ENCODE assay signal across 17 cellular contexts in genomic region chr4:82425478-82425877, GRCh38. TPM values are rescaled to one million over a fixed set of nuclear protein-coding genes. Genes with fewer than 3 reads are reported as not detected.
DNase-seq lines count a peak whose midpoint lies in the region; ATAC-seq, FAIRE-seq and TF ChIP-seq lines count a peak whose summit lies in the region.
"Had no signal": no experiment of that assay in that cellular context is flagged by ENCODE, and none has a peak within 500 bp of the region (broad histone marks: within the 10 kb centered on the region; RNA-seq: fewer than 3 reads in every experiment).

No MANE protein-coding gene starts in this region.

- peaks cover 85% of the 10 kb centered on the region for H3K36me3 Mint-ChIP-seq in Calu3 (ENCODE audit: insufficient read depth, unreplicated experiment)

- no peak for FAIRE-seq in K562 (lab: Jason Lieb, UNC)

- H3K27me3 Mint-ChIP-seq in Calu3 (ENCODE audit: unreplicated experiment), result peaks cover 9% of the 10 kb centered on the region
- H3K27me3 Mint-ChIP-seq: T-cell had no signal

- no peak for TF ChIP-seq POLR2A in K562 (conservative IDR thresholded peaks at IDR 0.05)

- H2AFZ ChIP-seq in Loucy (ENCODE audit: low read length) (no peak overlapping the region), K562 (ENCODE audit: low read depth, low read length) (no peak overlapping the region), neural cell (ENCODE audit: low read depth, low read length) (no peak overlapping the region)

- TF ChIP-seq RAD21 in K562 (CRISPR knock-in tag; conservative IDR thresholded peaks at IDR 0.05 in 1 of 2, IDR thresholded peaks at IDR 0.05 in 1 of 2) (no peak), neural cell (conservative IDR thresholded peaks at IDR 0.05) (no peak)

- POLR2A ChIA-PET in K562 (lab: Yijun Ruan, JAX), result interaction anchor here (1.1 to 2.3 kb wide), 4 partner anchors 15 to 53 kb away, joined by 3 to 10 read pairs (median 6); partner anchors contain the start of gene HNRNPD

- H3K4me2 ChIP-seq in Loucy (ENCODE audit: low read depth, low read length, poor library complexity, severe bottlenecking) (peak overlapping the region; percentile 98), K562 (ENCODE audit: insufficient read depth, low read length) (no peak overlapping the region), neural cell (ENCODE audit: low read length) (no peak overlapping the region)

- H3K9ac ChIP-seq in Loucy (ENCODE audit: low read depth, low read length, poor library complexity, severe bottlenecking) (peak overlapping the region; percentile 100), K562 (ENCODE audit: insufficient read depth in 1 of 2, low read depth in 2 of 2, low read length in 2 of 2) (no peak overlapping the region), neural cell (ENCODE audit: low read length) (no peak overlapping the region)

- WGBS in K562 (ENCODE audit: insufficient coverage, low coverage, missing lambda C conversion rate), result 93% methylated on average over 10 of the region's 10 CpGs

- no peak overlapping the region for H3K27ac ChIP-seq in K562 (ENCODE audit: extremely low read depth, low read depth, low read length)
- H3K27ac ChIP-seq in neural cell (ENCODE audit: low read length), result no peak overlapping the region
- H3K27ac ChIP-seq: thoracic aorta had no signal

- ATAC-seq in K562, result no peak
- no peak for ATAC-seq in GM18873 (IDR thresholded peaks at IDR 0.05; ENCODE audit: low FRiP score, unreplicated experiment)
- ATAC-seq: esophagus mucosa, left cardiac atrium, T-cell had no signal

- H3K4me1 Mint-ChIP-seq in Calu3 (ENCODE audit: low read depth, unreplicated experiment), result peaks cover 26% of the 10 kb centered on the region

- peak overlapping the region; percentile 99 for H3K4me3 Mint-ChIP-seq in Calu3 (ENCODE audit: low read depth, unreplicated experiment)

- intact Hi-C loops in Calu3 (cut with micrococcal nuclease; ENCODE audit: unreplicated experiment), result no loop called here
- intact Hi-C loops in K562 (cut with micrococcal nuclease), result no loop called here

- no peak overlapping the region for H3K27ac Mint-ChIP-seq in Calu3 (ENCODE audit: unreplicated experiment)

- H3K9me1 ChIP-seq in K562 (ENCODE audit: control insufficient read depth, insufficient read depth, low read length), result no peaks in the 10 kb centered on the region

- no peaks in the 10 kb centered on the region for H3K9me2 ChIP-seq in Loucy (replicated peaks; ENCODE audit: low read depth, low read length)
- no peaks in the 10 kb centered on the region for H3K9me2 ChIP-seq in neural cell (ENCODE audit: insufficient read depth, low read length)

- TF ChIP-seq EP300 in K562 (IDR thresholded peaks at IDR 0.05; ENCODE audit: low read length), result no peak
- no peak for TF ChIP-seq EP300 in neural cell (conservative IDR thresholded peaks at IDR 0.05; ENCODE audit: poor library complexity, severe bottlenecking)

- in situ Hi-C loops in K562 (cut with MboI) (loop anchor here (5.0 kb wide), 1 partner anchor 48 kb away; no protein-coding TSS in a partner anchor), GM13977 (cut with MboI; ENCODE audit: low pct_unique_long_range_greater_than_20kb, low sequenced_read_pairs, unreplicated experiment) (no loop called here)

- H3K9me3 Mint-ChIP-seq in Calu3 (ENCODE audit: low read depth, unreplicated experiment), result no peaks in the 10 kb centered on the region
- H3K9me3 Mint-ChIP-seq: T-cell had no signal

- H3K4me3 ChIP-seq in Loucy (ENCODE audit: low read length, poor library complexity, severe bottlenecking), result peak overlapping the region; percentile 98
- no peak overlapping the region for H3K4me3 ChIP-seq in K562
- H3K4me3 ChIP-seq in neural cell (ENCODE audit: low read length), result peak overlapping the region; percentile 82
- H3K4me3 ChIP-seq: thoracic aorta had no signal

- H3K9me3 ChIP-seq in Loucy (ENCODE audit: insufficient read depth, low read depth, low read length) (no peaks in the 10 kb centered on the region), K562 (replicated peaks; ENCODE audit: control insufficient read depth, insufficient read depth, low read depth, low read length) (no peaks in the 10 kb centered on the region), neural cell (ENCODE audit: low read length) (no peaks in the 10 kb centered on the region)
- H3K9me3 ChIP-seq: thoracic aorta had no signal

- H3K4me1 ChIP-seq in Loucy (ENCODE audit: insufficient read depth, low read length, poor library complexity, severe bottlenecking) (peaks cover 42% of the 10 kb centered on the region), K562 (replicated peaks in 1 of 2; ENCODE audit: control insufficient read depth in 2 of 2, insufficient read depth in 2 of 2, low read length in 2 of 2) (peaks cover 9 to 10% of the 10 kb centered on the region in 2 experiments; a peak in 3 of 5 replicates)

- H3K27me3 ChIP-seq in Loucy (ENCODE audit: insufficient read depth, low read length, poor library complexity, severe bottlenecking) (peaks cover 6% of the 10 kb centered on the region), K562 (ENCODE audit: control insufficient read depth in 2 of 2, insufficient read depth in 2 of 2, low read length in 2 of 2) (no peaks in the 10 kb centered on the region), neural cell (ENCODE audit: insufficient read depth, low read depth, low read length) (no peaks in the 10 kb centered on the region)

- CTCF ChIA-PET in Calu3 (lab: Charles Lee) (no interaction called here), K562 (lab: Yijun Ruan, JAX; ENCODE audit: low intra/inter-chr PET ratio) (no interaction called here)

- H3K79me2 ChIP-seq in Loucy (ENCODE audit: insufficient read depth, low read length), result peaks cover 81% of the 10 kb centered on the region
- H3K79me2 ChIP-seq in K562 (ENCODE audit: control insufficient read depth, insufficient read depth, low read length), result peaks cover 50% of the 10 kb centered on the region
- peaks cover 52% of the 10 kb centered on the region for H3K79me2 ChIP-seq in neural cell (replicated peaks; ENCODE audit: insufficient read depth, low read length)

- peaks cover 64% of the 10 kb centered on the region for H3K36me3 ChIP-seq in Loucy (ENCODE audit: insufficient read depth, low read length)
- peaks cover 54% of the 10 kb centered on the region for H3K36me3 ChIP-seq in K562 (ENCODE audit: control insufficient read depth, insufficient read depth, low read length)
- peaks cover 41% of the 10 kb centered on the region for H3K36me3 ChIP-seq in neural cell (ENCODE audit: insufficient read depth, low read length)

- DNase-seq in Calu3 (no peak), K562 (ENCODE audit: extremely low read depth in 1 of 4, low spot score in 3 of 4) (no peak), COLO668 (lab: John Stamatoyannopoulos, UW; ENCODE audit: unreplicated experiment) (no peak), GM13977 (ENCODE audit: low spot score) (no peak)
- DNase-seq: activated CD4-positive, alpha-beta T cell treated with anti-CD3 and anti-CD28 coated beads, Interleukin-2, amount 50 U/mL, for 4 hours; dermis blood vessel endothelial cell; DMS79 treated with DMSO at 0.1 percent for 48 hours; Karpas-422; left cardiac atrium; NCI-H1105 treated with DMSO at 0.1 percent for 48 hours; NCI-H2081 treated with DMSO at 0.1 percent for 48 hours; T-cell had no signal

- TF ChIP-seq CTCF in Calu3 (IDR thresholded peaks at IDR 0.05; ENCODE audit: unreplicated experiment), result no peak
- TF ChIP-seq CTCF in Loucy (conservative IDR thresholded peaks at IDR 0.05; ENCODE audit: low read length), result no peak
- TF ChIP-seq CTCF in K562 (IDR thresholded peaks at IDR 0.05 in 2 of 3, conservative IDR thresholded peaks at IDR 0.05 in 1 of 3; ENCODE audit: insufficient read depth in 2 of 3, low read depth in 1 of 3, low read length in 3 of 3), result no peak
- no peak for TF ChIP-seq CTCF in neural cell (IDR thresholded peaks at IDR 0.05; ENCODE audit: poor library complexity, severe bottlenecking)
- TF ChIP-seq CTCF in GM13977 (IDR thresholded peaks at IDR 0.05; ENCODE audit: extremely low read depth, insufficient read depth, missing control alignments), result no peak

- H3F3A ChIP-seq in Loucy (ENCODE audit: low read depth), result peaks cover 32% of the 10 kb centered on the region; the same call in 1 of the 2 replicates
- H3F3A ChIP-seq in neural cell (ENCODE audit: insufficient read depth, low read length, poor library complexity, severe bottlenecking), result peaks cover 3% of the 10 kb centered on the region

- H4K20me1 ChIP-seq in Loucy (ENCODE audit: insufficient read depth, low read length, poor library complexity, severe bottlenecking) (peaks cover 80% of the 10 kb centered on the region), K562 (replicated peaks; ENCODE audit: control insufficient read depth, insufficient read depth, low read length) (peaks cover 38% of the 10 kb centered on the region), neural cell (ENCODE audit: insufficient read depth) (peaks cover 51% of the 10 kb centered on the region)

- no TSS peak for BruUV-seq in Calu3 (replicated peaks; lab: Mats Ljungman, UMichigan)
- no TSS peak for BruUV-seq in K562 (replicated peaks; lab: Mats Ljungman, UMichigan)

RNA-seq across cellular contexts. Expression of gene HNRNPDL, which starts 4.8 kb away (rescaled TPM):
- total RNA-seq in Calu3 (2022) (180 and 198 TPM in 2 replicates), K562 (2014; rRNA removed) (278 and 351 TPM in 2 replicates), K562 (2014; rRNA removed; fragmentation: Illumina TruSeq; extraction: Trizol) (389 and 475 TPM in 2 replicates), K562 (2015; rRNA removed; fragmentation: Illumina TruSeq; extraction: Trizol) (472 and 503 TPM in 2 replicates), K562 (2021) (296 and 315 TPM in 2 replicates)
- 92.3 and 355 TPM in 2 replicates for total RNA-seq in K562 (2011; cell fraction: chromatin; rRNA removed; ENCODE audit: low replicate concordance)
- 64.7 and 75.9 TPM in 2 replicates for total RNA-seq in K562 (2011; cell fraction: nucleolus; rRNA removed)
- 136 and 154 TPM in 2 replicates for total RNA-seq in K562 (2011; cell fraction: nucleoplasm; rRNA removed)
- polyA plus RNA-seq in K562 (2011; rRNA removed) (185 and 257 TPM in 2 replicates), K562 (2014; fragmentation: Illumina TruSeq; extraction: Trizol) (392 and 393 TPM in 2 replicates), K562 (2014; fragmentation: Nextera tagmentation; extraction: Ambion mirVana) (100 to 1,000 TPM; 243 to 299 TPM), K562 (2014; rRNA removed) (555 and 652 TPM in 2 replicates), neural cell (1,069 and 1,146 TPM in 2 replicates)
- 53.9 and 124 TPM in 2 replicates for polyA plus RNA-seq in K562 (2011; cell fraction: cytosol; rRNA removed)
- 287 and 487 TPM in 2 replicates for polyA plus RNA-seq in K562 (2011; cell fraction: nucleus; rRNA removed)
- 144 and 421 TPM in 2 replicates for polyA plus RNA-seq in K562 (2012)
- 151 and 158 TPM in 2 replicates for polyA minus RNA-seq in K562 (2011; rRNA and poly(A)+ RNA removed)
- polyA minus RNA-seq in K562 (2011; cell fraction: cytosol; rRNA and poly(A)+ RNA removed), result 67.0 and 67.9 TPM in 2 replicates
- polyA minus RNA-seq in K562 (2011; cell fraction: nucleus; rRNA and poly(A)+ RNA removed), result 82.9 and 155 TPM in 2 replicates
- polyA minus RNA-seq in neural cell, result 304 and 356 TPM in 2 replicates

RNA-seq across cellular contexts. Expression of gene ENOPH1, which starts 4.9 kb away (rescaled TPM):
- 43.3 and 43.6 TPM in 2 replicates for total RNA-seq in Calu3 (2022)
- 7.4 and 14.2 TPM in 2 replicates for total RNA-seq in K562 (2011; cell fraction: chromatin; rRNA removed; ENCODE audit: low replicate concordance)
- total RNA-seq in K562 (2011; cell fraction: nucleolus; rRNA removed), result 5.5 and 6.1 TPM in 2 replicates
- 7.6 and 14.4 TPM in 2 replicates for total RNA-seq in K562 (2011; cell fraction: nucleoplasm; rRNA removed)
- 44.2 and 52.5 TPM in 2 replicates for total RNA-seq in K562 (2014; rRNA removed)
- 70.4 and 71.4 TPM in 2 replicates for total RNA-seq in K562 (2014; rRNA removed; fragmentation: Illumina TruSeq; extraction: Trizol)
- 53.7 and 57.1 TPM in 2 replicates for total RNA-seq in K562 (2015; rRNA removed; fragmentation: Illumina TruSeq; extraction: Trizol)
- 51.0 and 51.4 TPM in 2 replicates for total RNA-seq in K562 (2021)
- 21.0 and 29.8 TPM in 2 replicates for polyA plus RNA-seq in K562 (2011; rRNA removed)
- 13.2 and 15.4 TPM in 2 replicates for polyA plus RNA-seq in K562 (2011; cell fraction: cytosol; rRNA removed)
- polyA plus RNA-seq in K562 (2011; cell fraction: nucleus; rRNA removed), result 6.5 and 7.1 TPM in 2 replicates
- polyA plus RNA-seq in K562 (2012), result 38.2 and 48.5 TPM in 2 replicates
- 59.8 and 66.5 TPM in 2 replicates for polyA plus RNA-seq in K562 (2014; fragmentation: Illumina TruSeq; extraction: Trizol)
- polyA plus RNA-seq in K562 (2014; fragmentation: Nextera tagmentation; extraction: Ambion mirVana), result 10 to 100 TPM; 33.6 to 38.2 TPM
- polyA plus RNA-seq in K562 (2014; rRNA removed), result 48.9 and 58.7 TPM in 2 replicates
- 24.2 and 24.4 TPM in 2 replicates for polyA minus RNA-seq in K562 (2011; rRNA and poly(A)+ RNA removed)
- 9.9 and 10.2 TPM in 2 replicates for polyA minus RNA-seq in K562 (2011; cell fraction: cytosol; rRNA and poly(A)+ RNA removed)
- 5.3 and 5.9 TPM in 2 replicates for polyA minus RNA-seq in K562 (2011; cell fraction: nucleus; rRNA and poly(A)+ RNA removed)
- 149 and 159 TPM in 2 replicates for polyA plus RNA-seq in neural cell
- polyA minus RNA-seq in neural cell, result 82.0 and 89.1 TPM in 2 replicates

RNA-seq across cellular contexts. Expression of gene HNRNPD, which starts 51.7 kb away (rescaled TPM):
- total RNA-seq in Calu3 (2022), result 241 and 272 TPM in 2 replicates
- total RNA-seq in K562 (2011; cell fraction: chromatin; rRNA removed; ENCODE audit: low replicate concordance), result 121 and 345 TPM in 2 replicates
- total RNA-seq in K562 (2011; cell fraction: nucleolus; rRNA removed), result 98.2 and 123 TPM in 2 replicates
- total RNA-seq in K562 (2011; cell fraction: nucleoplasm; rRNA removed), result 163 and 222 TPM in 2 replicates
- 157 and 160 TPM in 2 replicates for total RNA-seq in K562 (2014; rRNA removed)
- 98.8 and 120 TPM in 2 replicates for total RNA-seq in K562 (2014; rRNA removed; fragmentation: Illumina TruSeq; extraction: Trizol)
- 135 and 147 TPM in 2 replicates for total RNA-seq in K562 (2015; rRNA removed; fragmentation: Illumina TruSeq; extraction: Trizol)
- total RNA-seq in K562 (2021), result 346 and 422 TPM in 2 replicates
- polyA plus RNA-seq in K562 (2011; rRNA removed), result 92.4 and 129 TPM in 2 replicates
- 36.9 and 58.0 TPM in 2 replicates for polyA plus RNA-seq in K562 (2011; cell fraction: cytosol; rRNA removed)
- polyA plus RNA-seq in K562 (2011; cell fraction: nucleus; rRNA removed), result 162 and 252 TPM in 2 replicates
- 291 and 588 TPM in 2 replicates for polyA plus RNA-seq in K562 (2012)
- polyA plus RNA-seq in K562 (2014; fragmentation: Illumina TruSeq; extraction: Trizol), result 851 and 955 TPM in 2 replicates
- 100 to 1,000 TPM; 152 to 187 TPM for polyA plus RNA-seq in K562 (2014; fragmentation: Nextera tagmentation; extraction: Ambion mirVana)
- polyA plus RNA-seq in K562 (2014; rRNA removed), result 307 and 442 TPM in 2 replicates
- polyA minus RNA-seq in K562 (2011; rRNA and poly(A)+ RNA removed), result 51.2 and 75.0 TPM in 2 replicates
- 73.1 and 75.2 TPM in 2 replicates for polyA minus RNA-seq in K562 (2011; cell fraction: cytosol; rRNA and poly(A)+ RNA removed)
- polyA minus RNA-seq in K562 (2011; cell fraction: nucleus; rRNA and poly(A)+ RNA removed), result 54.7 and 85.6 TPM in 2 replicates
- 119 and 144 TPM in 2 replicates for polyA plus RNA-seq in neural cell
- polyA minus RNA-seq in neural cell, result 77.9 and 112 TPM in 2 replicates
